Comparison of ENCODE assay signal across 9 cellular contexts in genomic region chr19:3270908-3271307, GRCh38. TPM values are rescaled to one million over a fixed set of nuclear protein-coding genes. Genes with fewer than 3 reads are reported as not detected.
DNase-seq lines count a peak whose midpoint lies in the region; FAIRE-seq and TF ChIP-seq lines count a peak whose summit lies in the region.
"Had no signal": no experiment of that assay in that cellular context is flagged by ENCODE, and none has a peak within 500 bp of the region (broad histone marks: within the 10 kb centered on the region; RNA-seq: fewer than 3 reads in every experiment).

No MANE protein-coding gene starts in this region.

- H3K4me3 ChIP-seq in Caco-2 (ENCODE audit: low read depth, low read length) (no peak overlapping the region), fibroblast of the aortic adventitia (ENCODE audit: low read depth, low read length) (no peak overlapping the region)

- no peaks in the 10 kb centered on the region for H3K27me3 ChIP-seq in Caco-2 (replicated peaks; ENCODE audit: control insufficient read depth, insufficient read depth, low read length)

- no peak for FAIRE-seq in GM19239 (lab: Jason Lieb, UNC)

- intact Hi-C loops in Caco-2 (cut with micrococcal nuclease; ENCODE audit: unreplicated experiment), result no loop called here

- no peak overlapping the region for H3K27ac Mint-ChIP-seq in Caco-2 (ENCODE audit: unreplicated experiment)
- H3K27ac Mint-ChIP-seq in activated CD4-positive, alpha-beta T cell treated with anti-CD3 and anti-CD28 coated beads, Interleukin-2, amount 10 ng/mL, durations not matched to agents 7 days and 5 days, result no peak overlapping the region
- H3K27ac Mint-ChIP-seq: nephron had no signal

- H3K4me1 ChIP-seq in Caco-2, result no peaks in the 10 kb centered on the region

- no peak for TF ChIP-seq CTCF in Caco-2 (IDR thresholded peaks at IDR 0.05; ENCODE audit: insufficient read depth in 1 of 2, low read depth in 1 of 2, low read length in 1 of 2, severe bottlenecking in 1 of 2, unreplicated experiment in 1 of 2)
- TF ChIP-seq CTCF in fibroblast of the aortic adventitia (IDR thresholded peaks at IDR 0.05; ENCODE audit: insufficient read depth, low read length), result no peak

- CTCF ChIA-PET in Caco-2 (lab: Charles Lee), result no interaction called here
- CTCF ChIA-PET in activated CD4-positive, alpha-beta T cell treated with anti-CD3 and anti-CD28 coated beads, Interleukin-2, amount 10 ng/mL, durations not matched to agents 7 days and 5 days (lab: Charles Lee), result no interaction called here

- DNase-seq in Caco-2 (peak; percentile 20 to 58), NAMALWA (ENCODE audit: low spot score) (peak; percentile 64), fibroblast of the aortic adventitia (ENCODE audit: low read depth) (peak; percentile 32), superior temporal gyrus (ENCODE audit: extremely low spot score) (peak; percentile 77), HuH-7.5 (ENCODE audit: low spot score) (no peak), GM19239 (ENCODE audit: insufficient read length, low spot score) (no peak), globus pallidus (ENCODE audit: low spot score) (no peak)
- peak; percentile 55 for DNase-seq in activated CD4-positive, alpha-beta T cell treated with anti-CD3 and anti-CD28 coated beads, Interleukin-2, amount 10 ng/mL, durations not matched to agents 7 days and 5 days

- H3K4me1 Mint-ChIP-seq in Caco-2 (ENCODE audit: low read depth, unreplicated experiment), result peaks cover 9% of the 10 kb centered on the region
- peaks cover 12% of the 10 kb centered on the region for H3K4me1 Mint-ChIP-seq in activated CD4-positive, alpha-beta T cell treated with anti-CD3 and anti-CD28 coated beads, Interleukin-2, amount 10 ng/mL, durations not matched to agents 7 days and 5 days
- H3K4me1 Mint-ChIP-seq: nephron had no signal

- POLR2A ChIA-PET in Caco-2 (lab: Charles Lee), result no interaction called here
- POLR2A ChIA-PET in activated CD4-positive, alpha-beta T cell treated with anti-CD3 and anti-CD28 coated beads, Interleukin-2, amount 10 ng/mL, durations not matched to agents 7 days and 5 days (lab: Charles Lee), result no interaction called here

- no peaks in the 10 kb centered on the region for H3K36me3 Mint-ChIP-seq in Caco-2 (ENCODE audit: insufficient read depth, unreplicated experiment)
- H3K36me3 Mint-ChIP-seq in activated CD4-positive, alpha-beta T cell treated with anti-CD3 and anti-CD28 coated beads, Interleukin-2, amount 10 ng/mL, durations not matched to agents 7 days and 5 days (ENCODE audit: low read depth), result no peaks in the 10 kb centered on the region

- H3K4me3 Mint-ChIP-seq in Caco-2 (ENCODE audit: unreplicated experiment), result no peak overlapping the region
- H3K4me3 Mint-ChIP-seq in activated CD4-positive, alpha-beta T cell treated with anti-CD3 and anti-CD28 coated beads, Interleukin-2, amount 10 ng/mL, durations not matched to agents 7 days and 5 days, result no peak overlapping the region
- H3K4me3 Mint-ChIP-seq: nephron had no signal

- no peaks in the 10 kb centered on the region for H3K36me3 ChIP-seq in Caco-2 (ENCODE audit: control insufficient read depth, insufficient read depth, low read length)

- no peaks in the 10 kb centered on the region for H3K9me3 Mint-ChIP-seq in Caco-2 (ENCODE audit: unreplicated experiment)
- H3K9me3 Mint-ChIP-seq in activated CD4-positive, alpha-beta T cell treated with anti-CD3 and anti-CD28 coated beads, Interleukin-2, amount 10 ng/mL, durations not matched to agents 7 days and 5 days, result peaks cover 2% of the 10 kb centered on the region

- H3K9me3 ChIP-seq in Caco-2, result peaks cover 9% of the 10 kb centered on the region; the same call in 1 of the 2 replicates

- BruUV-seq in Caco-2 (replicated peaks; lab: Mats Ljungman, UMichigan), result no TSS peak

- H3K27me3 Mint-ChIP-seq in Caco-2 (ENCODE audit: insufficient read depth, unreplicated experiment), result peaks cover 22% of the 10 kb centered on the region
- peaks cover 27% of the 10 kb centered on the region for H3K27me3 Mint-ChIP-seq in activated CD4-positive, alpha-beta T cell treated with anti-CD3 and anti-CD28 coated beads, Interleukin-2, amount 10 ng/mL, durations not matched to agents 7 days and 5 days

RNA-seq across cellular contexts. Expression of gene CELF5, which starts 46.4 kb away (rescaled TPM):
- total RNA-seq in Caco-2 (2022) (0.07 TPM in 1 of 2 replicates, not detected in the other), fibroblast of the aortic adventitia (ENCODE audit: low replicate concordance) (not detected in 2 replicates)
- total RNA-seq in activated CD4-positive, alpha-beta T cell treated with anti-CD3 and anti-CD28 coated beads, Interleukin-2, amount 10 ng/mL, durations not matched to agents 7 days and 5 days, result under 1 TPM; 0.06 to 0.20 TPM

Comparison
In these comparisons a context has a peak if more than half of its experiments do, and no peak if none do; other contexts are left out.
1. DNase-seq: peak in Caco-2 (2 of 2), NAMALWA (single experiment), activated CD4-positive, alpha-beta T cell treated with anti-CD3 and anti-CD28 coated beads, Interleukin-2, amount 10 ng/mL, durations not matched to agents 7 days and 5 days (single experiment), fibroblast of the aortic adventitia (single experiment) and superior temporal gyrus (single experiment); none in HuH-7.5 (single experiment), GM19239 (single experiment) and globus pallidus (single experiment).